Comparison of ENCODE assay signal across 8 cellular contexts in genomic region chr9:69672828-69673640, GRCh38. TPM values are rescaled to one million over a fixed set of nuclear protein-coding genes. Genes with fewer than 3 reads are reported as not detected.
DNase-seq lines count a peak whose midpoint lies in the region; ATAC-seq and TF ChIP-seq lines count a peak whose summit lies in the region.

No MANE protein-coding gene starts in this region.

- ATAC-seq in GM21619 (IDR thresholded peaks at IDR 0.05; ENCODE audit: unreplicated experiment) (peak; percentile 90), PC-3 (peak; percentile 91)
- peak; percentile 90 for ATAC-seq in activated T-helper 17 cell treated with anti-CD3 and anti-CD28 coated beads, Interleukin-2, amount 50 U/mL, for 72 hours (replicated peaks)
- ATAC-seq in naive thymus-derived CD8-positive, alpha-beta T cell: peak; percentile 86
- peak; percentile 92 to 94 for ATAC-seq in stimulated activated naive B cell treated with anti-CD40 and anti-IgM and Interleukin-4, amounts not matched to agents 10 μg/mL and 1 μg/mL and 100 μg/mL, for 72 hours (replicated peaks)

- no peaks in the 10 kb centered on the region for H3K36me3 Mint-ChIP-seq in IgD-negative memory B cell
- no peaks in the 10 kb centered on the region for H3K36me3 Mint-ChIP-seq in activated T-helper 17 cell treated with anti-CD3 and anti-CD28 coated beads, Interleukin-2, amount 50 U/mL, for 72 hours (ENCODE audit: low read depth)
- no peaks in the 10 kb centered on the region for H3K36me3 Mint-ChIP-seq in naive thymus-derived CD8-positive, alpha-beta T cell
- H3K36me3 Mint-ChIP-seq in stimulated activated naive B cell treated with anti-CD40 and anti-IgM and Interleukin-4, amounts not matched to agents 10 μg/mL and 1 μg/mL and 100 μg/mL, for 72 hours: peaks cover 0 to 2% of the 10 kb centered on the region in 2 donors

- peaks cover 20% of the 10 kb centered on the region for H3K4me1 ChIP-seq in PC-3 (ENCODE audit: insufficient read depth, low read length)

- peaks cover 22% of the 10 kb centered on the region for H3K27me3 Mint-ChIP-seq in IgD-negative memory B cell
- H3K27me3 Mint-ChIP-seq in activated T-helper 17 cell treated with anti-CD3 and anti-CD28 coated beads, Interleukin-2, amount 50 U/mL, for 72 hours: peaks cover 16% of the 10 kb centered on the region
- H3K27me3 Mint-ChIP-seq in naive thymus-derived CD8-positive, alpha-beta T cell: peaks cover 0 to 21% (median 4%) of the 10 kb centered on the region in 5 donors
- peaks cover 37 to 41% of the 10 kb centered on the region in 2 donors for H3K27me3 Mint-ChIP-seq in stimulated activated naive B cell treated with anti-CD40 and anti-IgM and Interleukin-4, amounts not matched to agents 10 μg/mL and 1 μg/mL and 100 μg/mL, for 72 hours

- H3K27ac Mint-ChIP-seq in IgD-negative memory B cell: no peak overlapping the region
- no peak overlapping the region for H3K27ac Mint-ChIP-seq in activated T-helper 17 cell treated with anti-CD3 and anti-CD28 coated beads, Interleukin-2, amount 50 U/mL, for 72 hours
- H3K27ac Mint-ChIP-seq in naive thymus-derived CD8-positive, alpha-beta T cell: peak overlapping the region in 7 of 10 donors; percentile 2 to 75 (median 11)
- peak overlapping the region; percentile 62 for H3K27ac Mint-ChIP-seq in stimulated activated naive B cell treated with anti-CD40 and anti-IgM and Interleukin-4, amounts not matched to agents 10 μg/mL and 1 μg/mL and 100 μg/mL, for 72 hours

- peak; percentile 38 for DNase-seq in DMS114 treated with DMSO at 0.1 percent for 48 hours (lab: John Stamatoyannopoulos, UW; ENCODE audit: unreplicated experiment)
- peak; percentile 80 for DNase-seq in PC-3
- DNase-seq in fibroblast of peridontal ligament (ENCODE audit: extremely low read depth): peak; percentile 84
- DNase-seq in naive thymus-derived CD8-positive, alpha-beta T cell: peak; percentile 57 to 80 (median 65)
- DNase-seq in stimulated activated naive B cell treated with anti-CD40 and anti-IgM and Interleukin-4, amounts not matched to agents 10 μg/mL and 1 μg/mL and 100 μg/mL, for 72 hours: peak; percentile 58

- H3K79me2 ChIP-seq in PC-3 (ENCODE audit: low read length): no peaks in the 10 kb centered on the region

- no peaks in the 10 kb centered on the region for H4K20me1 ChIP-seq in PC-3 (ENCODE audit: low read length)

- H3K9ac ChIP-seq in PC-3 (ENCODE audit: low read length): no peak overlapping the region

- POLR2A ChIA-PET in PC-3 (lab: Charles Lee; ENCODE audit: unreplicated experiment): no interaction called here
- POLR2A ChIA-PET in naive thymus-derived CD8-positive, alpha-beta T cell (lab: Charles Lee): interaction anchor here (2.6 kb wide), 1 partner anchor 86 kb away, joined by 15 read pairs; the partner anchor contains the start of gene PTAR1

- H3K9me2 ChIP-seq in PC-3 (replicated peaks; ENCODE audit: low read length): no peaks in the 10 kb centered on the region

- H2AFZ ChIP-seq in PC-3 (ENCODE audit: low read length): peak overlapping the region; percentile 89

- H3K9me3 ChIP-seq in PC-3 (ENCODE audit: low read length): no peaks in the 10 kb centered on the region

- peak; percentile 67 for TF ChIP-seq CTCF in PC-3 (conservative IDR thresholded peaks at IDR 0.05; ENCODE audit: low read depth, low read length)

- H3K4me3 Mint-ChIP-seq in IgD-negative memory B cell: peak overlapping the region; percentile 43 to 85 (median 82)
- peak overlapping the region; percentile 72 for H3K4me3 Mint-ChIP-seq in activated T-helper 17 cell treated with anti-CD3 and anti-CD28 coated beads, Interleukin-2, amount 50 U/mL, for 72 hours
- peak overlapping the region; percentile 80 to 91 (median 85) for H3K4me3 Mint-ChIP-seq in naive thymus-derived CD8-positive, alpha-beta T cell
- H3K4me3 Mint-ChIP-seq in stimulated activated naive B cell treated with anti-CD40 and anti-IgM and Interleukin-4, amounts not matched to agents 10 μg/mL and 1 μg/mL and 100 μg/mL, for 72 hours: peak overlapping the region; percentile 83 to 84

- no peaks in the 10 kb centered on the region for H3F3A ChIP-seq in PC-3 (ENCODE audit: low read length, unreplicated experiment)

- no peaks in the 10 kb centered on the region for H3K9me3 Mint-ChIP-seq in IgD-negative memory B cell
- H3K9me3 Mint-ChIP-seq in activated T-helper 17 cell treated with anti-CD3 and anti-CD28 coated beads, Interleukin-2, amount 50 U/mL, for 72 hours: no peaks in the 10 kb centered on the region
- H3K9me3 Mint-ChIP-seq in naive thymus-derived CD8-positive, alpha-beta T cell: no peaks in the 10 kb centered on the region
- H3K9me3 Mint-ChIP-seq in stimulated activated naive B cell treated with anti-CD40 and anti-IgM and Interleukin-4, amounts not matched to agents 10 μg/mL and 1 μg/mL and 100 μg/mL, for 72 hours: no peaks in the 10 kb centered on the region

- no peaks in the 10 kb centered on the region for H3K36me3 ChIP-seq in PC-3 (ENCODE audit: low read depth, low read length)

- intact Hi-C loops in PC-3 (cut with micrococcal nuclease): loop anchor here (10.0 kb wide), 3 partner anchors 82 to 262 kb away; no protein-coding TSS in a partner anchor

- no TSS peak for BruUV-seq in PC-3 (replicated peaks; lab: Mats Ljungman, UMichigan)

- peak overlapping the region; percentile 95 for H3K4me2 ChIP-seq in PC-3 (ENCODE audit: low read length)

- H3K4me3 ChIP-seq in PC-3 (ENCODE audit: low read length): peak overlapping the region; percentile 69

- CTCF ChIA-PET in PC-3 (lab: Charles Lee): no interaction called here

- H3K4me1 Mint-ChIP-seq in IgD-negative memory B cell: peaks cover 0 to 14% (median 0%) of the 10 kb centered on the region in 3 donors
- H3K4me1 Mint-ChIP-seq in activated T-helper 17 cell treated with anti-CD3 and anti-CD28 coated beads, Interleukin-2, amount 50 U/mL, for 72 hours: peaks cover 5% of the 10 kb centered on the region
- H3K4me1 Mint-ChIP-seq in naive thymus-derived CD8-positive, alpha-beta T cell: peaks cover 5 to 22% (median 14%) of the 10 kb centered on the region in 4 donors
- H3K4me1 Mint-ChIP-seq in stimulated activated naive B cell treated with anti-CD40 and anti-IgM and Interleukin-4, amounts not matched to agents 10 μg/mL and 1 μg/mL and 100 μg/mL, for 72 hours: peaks cover 5 to 16% of the 10 kb centered on the region in 2 donors

- H3K27me3 ChIP-seq in PC-3 (ENCODE audit: low read length): peaks cover 13% of the 10 kb centered on the region; the same call in 1 of the 2 replicates

- no peak overlapping the region for H3K27ac ChIP-seq in PC-3 (ENCODE audit: low read length)

RNA-seq across cellular contexts. Expression of gene APBA1, which starts 0.9 kb away (rescaled TPM):
- polyA plus RNA-seq in IgD-negative memory B cell: not detected
- 0.06 and 0.07 TPM in 2 replicates for total RNA-seq in PC-3 (2014; rRNA removed)
- 1 to 10 TPM; 2.8 to 3.8 TPM for total RNA-seq in activated T-helper 17 cell treated with anti-CD3 and anti-CD28 coated beads, Interleukin-2, amount 50 U/mL, for 72 hours
- total RNA-seq in naive thymus-derived CD8-positive, alpha-beta T cell: 1 to 10 TPM in 1 of 2 experiments, under 1 TPM in 1; 0.49 to 1.2 TPM
- polyA plus RNA-seq in naive thymus-derived CD8-positive, alpha-beta T cell: under 1 TPM in 1 of 3 donors, not detected in 2; 0.03 TPM

Comparison
In these comparisons a context has a peak if more than half of its experiments do, and no peak if none do; other contexts are left out.
1. H3K27ac Mint-ChIP-seq: peak in naive thymus-derived CD8-positive, alpha-beta T cell (7 of 10) and stimulated activated naive B cell treated with anti-CD40 and anti-IgM and Interleukin-4, amounts not matched to agents 10 μg/mL and 1 μg/mL and 100 μg/mL, for 72 hours (single experiment); none in IgD-negative memory B cell (0 of 3) and activated T-helper 17 cell treated with anti-CD3 and anti-CD28 coated beads, Interleukin-2, amount 50 U/mL, for 72 hours (single experiment).
2. Peak in every context shown above with its lines, with median percentiles within 50 percentile points of each other: DNase-seq, ATAC-seq and H3K4me3 Mint-ChIP-seq.